ENCODE assay signal across 35 cellular contexts in the genomic region with DNA sequence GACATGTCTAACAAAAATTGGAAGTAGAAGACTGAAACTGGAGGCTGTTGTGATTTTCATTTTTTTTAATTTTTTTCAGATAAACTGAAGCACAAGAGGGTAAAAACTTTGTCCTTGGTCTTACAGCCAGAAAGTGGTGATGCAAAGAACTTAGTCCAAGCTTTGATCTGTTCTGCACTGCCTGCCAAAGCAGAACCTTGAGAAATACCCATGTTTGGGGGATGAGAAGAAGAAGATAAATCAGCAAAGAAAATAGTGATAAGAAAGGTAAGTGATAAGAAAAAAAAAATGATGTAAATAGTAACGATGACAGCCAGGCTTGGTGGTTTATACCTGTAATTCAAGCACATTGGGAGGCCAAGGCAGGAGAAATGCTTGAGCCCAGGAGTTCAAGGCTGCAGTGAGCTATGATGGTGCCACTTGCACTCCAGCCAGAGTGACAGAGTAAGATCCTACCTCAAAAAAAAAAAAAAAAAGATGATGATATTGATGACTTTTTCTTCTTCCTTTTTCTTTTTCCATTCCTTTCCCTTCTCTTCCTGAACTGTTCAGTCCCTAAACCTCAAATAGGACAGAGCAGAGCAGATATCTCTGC. TPM values are rescaled to one million over a fixed set of nuclear protein-coding genes. Genes with fewer than 3 reads are reported as not detected.
"Had no signal": no experiment of that assay in that cellular context is flagged by ENCODE, and none has a peak within 500 bp of the region (broad histone marks: within the 10 kb centered on the region; RNA-seq: fewer than 3 reads in every experiment).

No MANE protein-coding gene starts in this region.

- H3K9me3 ChIP-seq: MG63 had no signal

- H3K36me3 ChIP-seq: MG63 had no signal

- DNase-seq: Karpas-422, Kasumi-1, MG63, MM.1S, MV-4-11, NCI-H1048, NCI-H1092, NCI-H1092 treated with DMSO at 0.1 percent for 48 hours, NCI-H1105, NCI-H1105 treated with DMSO at 0.1 percent for 48 hours, NCI-H1417, NCI-H1417 treated with DMSO at 0.1 percent for 48 hours, NCI-H1436, NCI-H1436 treated with DMSO at 0.1 percent for 48 hours, NCI-H146, NCI-H1694, NCI-H1694 treated with DMSO at 0.1 percent for 48 hours, NCI-H187, NCI-H187 treated with DMSO at 0.1 percent for 48 hours, NCI-H1930, NCI-H2029, NCI-H2029 treated with DMSO at 0.1 percent for 48 hours, NCI-H2081, NCI-H2081 treated with DMSO at 0.1 percent for 48 hours, NCI-H2107, NCI-H2171, NCI-H2171 treated with DMSO at 0.1 percent for 48 hours, NCI-H2227 treated with DMSO at 0.1 percent for 48 hours, NCI-H226, NCI-H345, NCI-H446, NCI-H446 treated with DMSO at 0.1 percent for 48 hours, NCI-H510A, NCI-H510A treated with DMSO at 0.1 percent for 48 hours had no signal

- H3K4me3 ChIP-seq: MG63 had no signal

- H3K27me3 ChIP-seq: MG63 had no signal

RNA-seq across cellular contexts. Expression of a gene that starts 14.6 kb away (rescaled TPM):
- total RNA-seq: LHCN-M2 had no signal
